ENCODE assay signal across 1 cellular context in the genomic region with DNA sequence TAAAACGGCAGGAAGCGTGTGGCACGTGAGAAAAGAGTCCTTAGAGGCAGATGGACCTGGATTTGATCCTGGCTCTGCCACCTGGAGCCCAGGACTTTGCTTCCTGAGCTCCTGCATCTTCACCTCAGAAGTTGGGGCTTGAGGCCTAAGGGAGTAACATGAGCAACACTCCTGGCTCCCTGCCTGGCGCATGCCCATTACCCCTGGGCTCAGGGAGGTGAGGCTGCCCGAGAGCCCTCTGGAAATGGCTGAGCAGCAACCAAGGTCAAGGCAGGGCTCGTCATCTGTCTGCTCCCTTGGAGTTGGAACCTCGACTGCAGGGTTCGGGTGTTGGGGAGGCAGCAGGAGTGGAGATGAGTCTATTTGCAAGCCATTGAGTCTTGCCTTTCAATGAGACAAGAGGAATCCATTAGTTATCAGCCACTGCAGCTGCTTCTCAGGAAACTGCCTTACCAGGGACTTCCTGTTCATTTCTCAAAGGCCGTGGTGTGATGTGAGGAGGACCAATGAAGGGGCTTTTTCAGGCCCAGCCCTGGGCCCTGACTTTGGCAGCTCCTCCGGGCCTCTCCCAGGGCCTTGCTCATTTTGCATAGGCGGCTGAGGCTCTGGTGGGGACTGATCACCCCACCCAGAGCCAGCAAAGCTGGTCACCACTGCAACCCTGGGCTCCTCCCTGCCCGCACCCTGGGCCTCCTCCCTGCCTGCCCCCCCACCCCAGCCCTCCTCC.
TF ChIP-seq lines count a peak whose summit lies in the region.

No MANE protein-coding gene starts in this region.

TF ChIP-seq in K562, 482 proteins besides CTCF, POLR2A, EP300 and RAD21 (continues in another document):
- TF ChIP-seq JUND (IDR thresholded peaks at IDR 0.05; ENCODE audit: borderline replicate concordance, low read depth, low read length) (peak; percentile 64), JUND (tag; IDR thresholded peaks at IDR 0.05; ENCODE audit: borderline replicate concordance, low read depth, low read length) (no peak; the same call in 1 of the 3 replicates), TBL1XR1 (IDR thresholded peaks at IDR 0.05; ENCODE audit: low read length in 2 of 2) (peak in 1 of 2 experiments; percentile 57; a peak in 2 of 4 replicates), FOXM1 (IDR thresholded peaks at IDR 0.05; ENCODE audit: low read depth) (no peak), FOXM1 (CRISPR knock-in tag; IDR thresholded peaks at IDR 0.05; ENCODE audit: low read depth) (no peak), PKNOX1 (IDR thresholded peaks at IDR 0.05) (peak; percentile 59; the same call in 1 of the 2 replicates), RCOR1 (IDR thresholded peaks at IDR 0.05; ENCODE audit: borderline replicate concordance in 1 of 2, low read depth in 2 of 2, low read length in 2 of 2) (peak in 1 of 2 experiments; percentile 14; a peak in 1 of 4 replicates), BACH1 (tag; IDR thresholded peaks at IDR 0.05) (peak; percentile 67; the same call in 1 of the 2 replicates), KLF1 (tag; IDR thresholded peaks at IDR 0.05) (peak; percentile 56), PRDM10 (IDR thresholded peaks at IDR 0.05; ENCODE audit: partially characterized antibody) (no peak), COPS2 (conservative IDR thresholded peaks at IDR 0.05) (no peak), MED1 (CRISPR knock-in tag; IDR thresholded peaks at IDR 0.05; ENCODE audit: borderline replicate concordance) (no peak), KLF13 (tag; IDR thresholded peaks at IDR 0.05; ENCODE audit: borderline replicate concordance, low read depth) (peak; percentile 42; the same call in 1 of the 2 replicates), ZNF511 (CRISPR knock-in tag; IDR thresholded peaks at IDR 0.05) (no peak), CREB1 (IDR thresholded peaks at IDR 0.05) (no peak), CREB1 (CRISPR knock-in tag; IDR thresholded peaks at IDR 0.05) (0 out of 2 replicates have a peak, but pooled peaks have one; percentile 19), XRCC4 (IDR thresholded peaks at IDR 0.05; ENCODE audit: extremely low read depth, insufficient read depth, insufficient read length) (no peak), NR4A1 (CRISPR knock-in tag; IDR thresholded peaks at IDR 0.05) (peak; percentile 96), NR4A1 (tag; IDR thresholded peaks at IDR 0.05) (peak; percentile 95), ZNF644 (tag; IDR thresholded peaks at IDR 0.05; ENCODE audit: low read depth) (peak; percentile 81), CBX1 (IDR thresholded peaks at IDR 0.05; ENCODE audit: low read depth) (no peak), MAFG (tag; conservative IDR thresholded peaks at IDR 0.05) (no peak), ZNF282 (CRISPR knock-in tag; IDR thresholded peaks at IDR 0.05) (no peak), ZNF696 (CRISPR knock-in tag; conservative IDR thresholded peaks at IDR 0.05) (no peak), NCOA2 (IDR thresholded peaks at IDR 0.05; ENCODE audit: partially characterized antibody in 2 of 2) (no peak), TCF3 (CRISPR knock-in tag; IDR thresholded peaks at IDR 0.05) (peak; percentile 91), CTCFL (IDR thresholded peaks at IDR 0.05; ENCODE audit: borderline replicate concordance, insufficient read depth, low read depth, low read length, poor library complexity, severe bottlenecking) (no peak), TBP (optimal IDR thresholded peaks at IDR 0.05; ENCODE audit: low read depth, low read length) (peak; percentile 87), KLF16 (IDR thresholded peaks at IDR 0.05) (peak; percentile 51; the same call in 1 of the 2 replicates), YY1 (IDR thresholded peaks at IDR 0.05; ENCODE audit: borderline replicate concordance in 1 of 3, control insufficient read depth in 1 of 3, extremely low read depth in 1 of 3, insufficient read depth in 3 of 3, insufficient read length in 1 of 3, insufficient replicate concordance in 2 of 3, low read depth in 1 of 3, low read length in 2 of 3) (peak in 2 of 3 experiments; percentile 54 to 82), TEAD4 (IDR thresholded peaks at IDR 0.05; ENCODE audit: low read length) (peak; percentile 76), TEAD4 (CRISPR knock-in tag; IDR thresholded peaks at IDR 0.05; ENCODE audit: borderline replicate concordance) (no peak), ETS1 (conservative IDR thresholded peaks at IDR 0.05; ENCODE audit: control insufficient read depth, low read depth, low read length) (peak; percentile 75; the same call in 1 of the 2 replicates), SPI1 (IDR thresholded peaks at IDR 0.05; ENCODE audit: borderline replicate concordance, low read depth, low read length) (peak; percentile 86), UBTF (IDR thresholded peaks at IDR 0.05; ENCODE audit: borderline replicate concordance in 1 of 2, low read depth in 2 of 2, low read length in 2 of 2) (peak in 1 of 2 experiments; percentile 79; a peak in 2 of 4 replicates), MCM5 (IDR thresholded peaks at IDR 0.05; ENCODE audit: low read depth) (no peak), ZNF76 (CRISPR knock-in tag; IDR thresholded peaks at IDR 0.05; ENCODE audit: borderline replicate concordance) (peak; percentile 86; the same call in 1 of the 2 replicates), CC2D1A (IDR thresholded peaks at IDR 0.05) (peak; percentile 36; the same call in 1 of the 2 replicates), RBM15 (IDR thresholded peaks at IDR 0.05; ENCODE audit: insufficient read depth, low read length) (no peak), HNRNPUL1 (IDR thresholded peaks at IDR 0.05; ENCODE audit: low read length) (no peak), RBM14 (IDR thresholded peaks at IDR 0.05; ENCODE audit: borderline replicate concordance, insufficient read depth, low read depth, low read length) (no peak), NONO (IDR thresholded peaks at IDR 0.05; ENCODE audit: low read depth in 2 of 2, low read length in 1 of 2) (no peak), JUN (IDR thresholded peaks at IDR 0.05; ENCODE audit: borderline replicate concordance, low read depth, low read length) (peak; percentile 20; the same call in 1 of the 2 replicates), JUN (CRISPR knock-in tag; IDR thresholded peaks at IDR 0.05; ENCODE audit: borderline replicate concordance) (no peak), GTF2F1 (IDR thresholded peaks at IDR 0.05; ENCODE audit: low read depth, low read length) (peak; percentile 72; the same call in 1 of the 2 replicates), LEF1 (IDR thresholded peaks at IDR 0.05) (peak; percentile 68; the same call in 1 of the 2 replicates), ARID1B (IDR thresholded peaks at IDR 0.05) (peak; percentile 94), TEAD1 (CRISPR knock-in tag; IDR thresholded peaks at IDR 0.05) (peak in 1 of 2 experiments; percentile 25; a peak in 1 of 4 replicates)
- TF ChIP-seq, protein P1, sequence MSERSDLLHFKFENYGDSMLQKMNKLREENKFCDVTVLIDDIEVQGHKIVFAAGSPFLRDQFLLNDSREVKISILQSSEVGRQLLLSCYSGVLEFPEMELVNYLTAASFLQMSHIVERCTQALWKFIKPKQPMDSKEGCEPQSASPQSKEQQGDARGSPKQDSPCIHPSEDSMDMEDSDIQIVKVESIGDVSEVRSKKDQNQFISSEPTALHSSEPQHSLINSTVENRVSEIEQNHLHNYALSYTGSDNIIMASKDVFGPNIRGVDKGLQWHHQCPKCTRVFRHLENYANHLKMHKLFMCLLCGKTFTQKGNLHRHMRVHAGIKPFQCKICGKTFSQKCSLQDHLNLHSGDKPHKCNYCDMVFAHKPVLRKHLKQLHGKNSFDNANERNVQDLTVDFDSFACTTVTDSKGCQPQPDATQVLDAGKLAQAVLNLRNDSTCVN (CRISPR knock-in tag; IDR thresholded peaks at IDR 0.05), result no peak
- TF ChIP-seq, protein P2, sequence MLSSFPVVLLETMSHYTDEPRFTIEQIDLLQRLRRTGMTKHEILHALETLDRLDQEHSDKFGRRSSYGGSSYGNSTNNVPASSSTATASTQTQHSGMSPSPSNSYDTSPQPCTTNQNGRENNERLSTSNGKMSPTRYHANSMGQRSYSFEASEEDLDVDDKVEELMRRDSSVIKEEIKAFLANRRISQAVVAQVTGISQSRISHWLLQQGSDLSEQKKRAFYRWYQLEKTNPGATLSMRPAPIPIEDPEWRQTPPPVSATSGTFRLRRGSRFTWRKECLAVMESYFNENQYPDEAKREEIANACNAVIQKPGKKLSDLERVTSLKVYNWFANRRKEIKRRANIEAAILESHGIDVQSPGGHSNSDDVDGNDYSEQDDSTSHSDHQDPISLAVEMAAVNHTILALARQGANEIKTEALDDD (IDR thresholded peaks at IDR 0.05), result peak; percentile 33; the same call in 1 of the 2 replicates
- TF ChIP-seq, protein P3, sequence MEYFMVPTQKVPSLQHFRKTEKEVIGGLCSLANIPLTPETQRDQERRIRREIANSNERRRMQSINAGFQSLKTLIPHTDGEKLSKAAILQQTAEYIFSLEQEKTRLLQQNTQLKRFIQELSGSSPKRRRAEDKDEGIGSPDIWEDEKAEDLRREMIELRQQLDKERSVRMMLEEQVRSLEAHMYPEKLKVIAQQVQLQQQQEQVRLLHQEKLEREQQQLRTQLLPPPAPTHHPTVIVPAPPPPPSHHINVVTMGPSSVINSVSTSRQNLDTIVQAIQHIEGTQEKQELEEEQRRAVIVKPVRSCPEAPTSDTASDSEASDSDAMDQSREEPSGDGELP (CRISPR knock-in tag; IDR thresholded peaks at IDR 0.05; ENCODE audit: borderline replicate concordance), result peak; percentile 87
